In the genomic region with DNA sequence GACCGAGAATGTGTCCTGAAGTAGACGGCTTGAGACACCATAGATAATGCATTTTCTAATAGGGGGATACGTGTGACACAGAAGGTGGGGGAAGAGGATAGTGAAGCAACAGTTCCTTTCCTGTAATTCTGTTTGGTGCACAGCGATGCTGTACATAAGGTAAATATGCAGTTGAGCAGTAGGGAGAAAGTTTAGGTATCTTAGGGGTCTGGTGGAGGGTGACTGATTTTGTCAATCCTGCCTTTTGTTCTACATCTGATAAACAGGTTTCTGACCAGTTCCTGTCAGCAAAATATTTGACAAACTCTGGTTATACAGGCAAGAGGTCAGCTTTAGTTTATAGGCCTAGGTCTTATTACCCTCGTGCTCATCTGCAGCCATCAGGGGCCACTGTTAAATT, we compare ENCODE assay signal across 14 cellular contexts.
"Had no signal": no experiment of that assay in that cellular context is flagged by ENCODE, and none has a peak within 500 bp of the region (broad histone marks: within the 10 kb centered on the region; RNA-seq: fewer than 3 reads in every experiment).

No MANE protein-coding gene starts in this region.

- ATAC-seq: activated CD4-positive, alpha-beta T cell treated with anti-CD3 and anti-CD28 coated beads for 36 hours; esophagus mucosa; stimulated activated effector memory CD8-positive, alpha-beta T cell treated with anti-CD3 and anti-CD28 coated beads, Interleukin-12 subunit alpha, Interleukin-12 subunit beta, amount 100 ng/mL, for 72 hours; T-helper 17 cell had no signal

- H3K4me3 Mint-ChIP-seq: activated CD4-positive, alpha-beta memory T cell treated with anti-CD3 and anti-CD28 coated beads for 36 hours; activated CD4-positive, alpha-beta T cell treated with anti-CD3 and anti-CD28 coated beads for 36 hours; activated naive CD4-positive, alpha-beta T cell treated with anti-CD3 and anti-CD28 coated beads, Interleukin-2, amount 50 U/mL, for 24 hours; activated T-cell treated with anti-CD3 and anti-CD28 coated beads, Interleukin-2, amount 50 U/mL, for 24 hours; stimulated activated effector memory CD8-positive, alpha-beta T cell treated with anti-CD3 and anti-CD28 coated beads, Interleukin-12 subunit alpha, Interleukin-12 subunit beta, amount 100 ng/mL, for 72 hours; T-helper 17 cell had no signal

- H3K9me3 ChIP-seq: transverse colon had no signal

- H3K27me3 Mint-ChIP-seq: activated CD4-positive, alpha-beta memory T cell treated with anti-CD3 and anti-CD28 coated beads for 36 hours; activated CD4-positive, alpha-beta T cell treated with anti-CD3 and anti-CD28 coated beads for 36 hours; activated naive CD4-positive, alpha-beta T cell treated with anti-CD3 and anti-CD28 coated beads, Interleukin-2, amount 50 U/mL, for 24 hours; activated T-cell treated with anti-CD3 and anti-CD28 coated beads, Interleukin-2, amount 50 U/mL, for 24 hours; T-helper 17 cell had no signal

- H3K4me3 ChIP-seq: transverse colon had no signal

- H2AFZ ChIP-seq: parathyroid adenoma had no signal

- H3K36me3 ChIP-seq: transverse colon had no signal

- H3K27ac ChIP-seq: parathyroid adenoma, transverse colon had no signal

- H3K9me3 Mint-ChIP-seq: activated CD4-positive, alpha-beta memory T cell treated with anti-CD3 and anti-CD28 coated beads for 36 hours; activated naive CD4-positive, alpha-beta T cell treated with anti-CD3 and anti-CD28 coated beads, Interleukin-2, amount 50 U/mL, for 24 hours; activated T-cell treated with anti-CD3 and anti-CD28 coated beads, Interleukin-2, amount 50 U/mL, for 24 hours; stimulated activated effector memory CD8-positive, alpha-beta T cell treated with anti-CD3 and anti-CD28 coated beads, Interleukin-12 subunit alpha, Interleukin-12 subunit beta, amount 100 ng/mL, for 72 hours had no signal

- H3K27ac Mint-ChIP-seq: activated CD4-positive, alpha-beta memory T cell treated with anti-CD3 and anti-CD28 coated beads for 36 hours; activated CD4-positive, alpha-beta T cell treated with anti-CD3 and anti-CD28 coated beads for 36 hours; activated naive CD4-positive, alpha-beta T cell treated with anti-CD3 and anti-CD28 coated beads, Interleukin-2, amount 50 U/mL, for 24 hours; activated T-cell treated with anti-CD3 and anti-CD28 coated beads, Interleukin-2, amount 50 U/mL, for 24 hours; stimulated activated effector memory CD8-positive, alpha-beta T cell treated with anti-CD3 and anti-CD28 coated beads, Interleukin-12 subunit alpha, Interleukin-12 subunit beta, amount 100 ng/mL, for 72 hours; T-helper 17 cell had no signal

- DNase-seq: activated CD4-positive, alpha-beta memory T cell treated with anti-CD3 and anti-CD28 coated beads for 36 hours; activated CD4-positive, alpha-beta T cell treated with anti-CD3 and anti-CD28 coated beads for 36 hours; activated effector memory CD4-positive, alpha-beta T cell treated with Interleukin-2 at 50 U/mL for 16 hours; activated T-cell treated with anti-CD3 and anti-CD28 coated beads, Interleukin-2, amount 50 U/mL, for 24 hours; amniotic stem cell; kidney glomerular epithelial cell; midbrain; stimulated activated CD4-positive, alpha-beta T cell treated with anti-CD3 and anti-CD28 coated beads, Interleukin-12 subunit alpha, Interleukin-12 subunit beta, amount 100 ng/mL, for 4 hours; T-helper 17 cell; transverse colon had no signal

- H3K36me3 Mint-ChIP-seq: activated CD4-positive, alpha-beta memory T cell treated with anti-CD3 and anti-CD28 coated beads for 36 hours; activated naive CD4-positive, alpha-beta T cell treated with anti-CD3 and anti-CD28 coated beads, Interleukin-2, amount 50 U/mL, for 24 hours; stimulated activated effector memory CD8-positive, alpha-beta T cell treated with anti-CD3 and anti-CD28 coated beads, Interleukin-12 subunit alpha, Interleukin-12 subunit beta, amount 100 ng/mL, for 72 hours had no signal
